ENCODE assay signal across 31 cellular contexts in genomic region chrX:38036471-38036870, GRCh38. TPM values are rescaled to one million over a fixed set of nuclear protein-coding genes. Genes with fewer than 3 reads are reported as not detected.
"Had no signal": no experiment of that assay in that cellular context is flagged by ENCODE, and none has a peak within 500 bp of the region (broad histone marks: within the 10 kb centered on the region; RNA-seq: fewer than 3 reads in every experiment).

No MANE protein-coding gene starts in this region.

- H3K9me3 ChIP-seq: ascending aorta, colonic mucosa, esophagus muscularis mucosa, gastroesophageal sphincter, neutrophil, pancreas, right lobe of liver, thoracic aorta, vagina had no signal

- H3K27ac ChIP-seq: ascending aorta, colonic mucosa, dorsolateral prefrontal cortex, esophagus muscularis mucosa, gastroesophageal sphincter, neutrophil, pancreas, right lobe of liver, thoracic aorta, vagina had no signal

- H3K27ac Mint-ChIP-seq: activated B cell treated with CpG ODN at 0.5 μM for 24 hours; activated CD4-positive, alpha-beta memory T cell treated with anti-CD3 and anti-CD28 coated beads for 36 hours; activated naive CD4-positive, alpha-beta T cell treated with anti-CD3 and anti-CD28 coated beads, Interleukin-2, amount 50 U/mL, for 72 hours; effector memory CD8-positive, alpha-beta T cell; nephron; T-helper 1 cell treated with Interleukin-12 subunit alpha and Interleukin-12 subunit beta and Interleukin-4 antibody, amounts not matched to agents 30 μg/mL and 1 μg/mL, for 36 hours; type B pancreatic cell had no signal

- H3K4me1 Mint-ChIP-seq: activated B cell treated with CpG ODN at 0.5 μM for 24 hours, nephron had no signal

- H3K27me3 Mint-ChIP-seq: activated B cell treated with CpG ODN at 0.5 μM for 24 hours; activated CD4-positive, alpha-beta memory T cell treated with anti-CD3 and anti-CD28 coated beads for 36 hours; type B pancreatic cell had no signal

- H3K9me3 Mint-ChIP-seq: activated B cell treated with CpG ODN at 0.5 μM for 24 hours; activated CD4-positive, alpha-beta memory T cell treated with anti-CD3 and anti-CD28 coated beads for 36 hours; activated naive CD4-positive, alpha-beta T cell treated with anti-CD3 and anti-CD28 coated beads, Interleukin-2, amount 50 U/mL, for 72 hours; effector memory CD8-positive, alpha-beta T cell; T-helper 1 cell treated with Interleukin-12 subunit alpha and Interleukin-12 subunit beta and Interleukin-4 antibody, amounts not matched to agents 30 μg/mL and 1 μg/mL, for 36 hours had no signal

- FAIRE-seq: bronchial epithelial cell, endothelial cell of umbilical vein, pancreas had no signal

- ATAC-seq: activated naive CD4-positive, alpha-beta T cell treated with anti-CD3 and anti-CD28 coated beads, Interleukin-2, amount 50 U/mL, for 72 hours; effector memory CD8-positive, alpha-beta T cell; gastroesophageal sphincter; left colon; pancreas; right lobe of liver had no signal

- H3K36me3 ChIP-seq: ascending aorta, colonic mucosa, esophagus muscularis mucosa, gastroesophageal sphincter, neutrophil, pancreas, right lobe of liver, thoracic aorta, vagina had no signal

- DNase-seq: activated B cell treated with CpG ODN at 0.5 μM for 24 hours; activated CD4-positive, alpha-beta memory T cell treated with anti-CD3 and anti-CD28 coated beads for 36 hours; activated CD4-positive, alpha-beta T cell treated with anti-CD3 and anti-CD28 coated beads for 4 hours; activated gamma-delta T cell treated with Interleukin-2 at 50 U/mL for 16 hours; colonic mucosa; dorsolateral prefrontal cortex; effector memory CD8-positive, alpha-beta T cell; islet precursor cell; left colon; mesenchymal stem cell; pancreas; right lobe of liver; stimulated activated CD4-positive, alpha-beta T cell treated with anti-CD3 and anti-CD28 coated beads, Interleukin-15, amount 100 ng/mL, for 24 hours; stimulated activated CD8-positive, alpha-beta memory T cell treated with anti-CD3 and anti-CD28 coated beads, Interleukin-4, amount 100 ng/mL, for 48 hours; stimulated activated naive CD4-positive, alpha-beta T cell treated with Interleukin-2 at 50 U/mL for 16 hours; T1000 had no signal

- H3K4me1 ChIP-seq: ascending aorta, colonic mucosa, esophagus muscularis mucosa, gastroesophageal sphincter, pancreas, right lobe of liver, vagina had no signal

- H3K4me3 ChIP-seq: ascending aorta, colonic mucosa, dorsolateral prefrontal cortex, esophagus muscularis mucosa, gastroesophageal sphincter, pancreas, right lobe of liver, smooth muscle cell, thoracic aorta, vagina had no signal

- H3K4me3 Mint-ChIP-seq: activated B cell treated with CpG ODN at 0.5 μM for 24 hours; activated CD4-positive, alpha-beta memory T cell treated with anti-CD3 and anti-CD28 coated beads for 36 hours; effector memory CD8-positive, alpha-beta T cell; nephron; T-helper 1 cell treated with Interleukin-12 subunit alpha and Interleukin-12 subunit beta and Interleukin-4 antibody, amounts not matched to agents 30 μg/mL and 1 μg/mL, for 36 hours; type B pancreatic cell had no signal

- H3K36me3 Mint-ChIP-seq: activated CD4-positive, alpha-beta memory T cell treated with anti-CD3 and anti-CD28 coated beads for 36 hours; activated naive CD4-positive, alpha-beta T cell treated with anti-CD3 and anti-CD28 coated beads, Interleukin-2, amount 50 U/mL, for 72 hours; type B pancreatic cell had no signal

- H3K4me2 ChIP-seq: smooth muscle cell had no signal

- H3K27me3 ChIP-seq: ascending aorta, colonic mucosa, esophagus muscularis mucosa, gastroesophageal sphincter, neutrophil, pancreas, right lobe of liver, vagina had no signal

RNA-seq across cellular contexts. Expression of gene SYTL5, which starts 30.1 kb away (rescaled TPM):
- total RNA-seq: activated B cell treated with CpG ODN at 0.5 μM for 24 hours; activated naive CD4-positive, alpha-beta T cell treated with anti-CD3 and anti-CD28 coated beads, Interleukin-2, amount 50 U/mL, for 72 hours; ascending aorta; endothelial cell of umbilical vein; esophagus muscularis mucosa; mononuclear cell; pulmonary artery endothelial cell; thoracic aorta had no signal
